Comparison of ENCODE assay signal across 3 cellular contexts in the genomic region with DNA sequence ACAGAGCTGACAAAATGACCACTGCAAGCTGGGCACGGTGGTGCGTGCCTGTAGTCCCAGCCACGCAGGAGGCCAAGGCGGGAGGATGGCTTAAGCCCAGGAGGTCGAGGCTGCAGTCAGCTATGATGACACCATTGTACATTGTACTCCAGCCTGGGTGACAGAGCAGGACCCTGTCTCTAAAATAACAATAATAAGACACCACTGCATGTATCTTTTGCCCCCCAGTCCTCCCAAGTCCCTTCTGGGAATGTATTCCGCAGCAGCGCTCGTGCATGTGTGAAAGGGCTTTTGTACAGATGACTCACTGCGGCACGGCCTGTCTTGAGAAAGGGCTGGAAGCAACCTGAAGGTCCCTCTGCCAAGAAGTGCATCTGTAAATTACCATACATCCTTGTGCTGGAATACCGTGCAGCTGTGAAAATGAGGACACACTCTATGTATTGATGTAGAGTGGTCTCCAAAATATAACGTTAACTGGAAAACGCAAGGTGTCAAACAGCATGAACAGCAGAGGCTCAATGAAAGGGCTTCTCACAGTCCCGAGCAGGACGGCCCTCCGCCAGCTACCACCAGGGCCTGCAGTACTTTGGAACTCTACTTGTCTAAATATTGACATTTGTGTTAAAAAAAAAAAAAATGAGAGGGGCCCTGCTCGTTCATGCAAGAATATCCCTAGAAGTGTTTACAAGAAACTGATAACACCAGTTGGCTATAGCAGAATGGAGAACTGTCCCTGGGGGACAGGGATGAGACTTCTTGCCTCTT.
TF ChIP-seq lines count a peak whose summit lies in the region.

No MANE protein-coding gene starts in this region.

TF ChIP-seq in HEK293T, 16 proteins besides CTCF, POLR2A, EP300 and RAD21 (continued from another document):
- TF ChIP-seq, protein P1, sequence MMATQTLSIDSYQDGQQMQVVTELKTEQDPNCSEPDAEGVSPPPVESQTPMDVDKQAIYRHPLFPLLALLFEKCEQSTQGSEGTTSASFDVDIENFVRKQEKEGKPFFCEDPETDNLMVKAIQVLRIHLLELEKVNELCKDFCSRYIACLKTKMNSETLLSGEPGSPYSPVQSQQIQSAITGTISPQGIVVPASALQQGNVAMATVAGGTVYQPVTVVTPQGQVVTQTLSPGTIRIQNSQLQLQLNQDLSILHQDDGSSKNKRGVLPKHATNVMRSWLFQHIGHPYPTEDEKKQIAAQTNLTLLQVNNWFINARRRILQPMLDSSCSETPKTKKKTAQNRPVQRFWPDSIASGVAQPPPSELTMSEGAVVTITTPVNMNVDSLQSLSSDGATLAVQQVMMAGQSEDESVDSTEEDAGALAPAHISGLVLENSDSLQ (IDR thresholded peaks at IDR 0.05): no peak
- no peak for TF ChIP-seq SUZ12 (IDR thresholded peaks at IDR 0.05)
- no peak for TF ChIP-seq NFRKB (IDR thresholded peaks at IDR 0.05)
- no peak for TF ChIP-seq HDGF (IDR thresholded peaks at IDR 0.05; ENCODE audit: borderline replicate concordance)
- no peak for TF ChIP-seq FOXA1 (IDR thresholded peaks at IDR 0.05)
- TF ChIP-seq LEF1 (IDR thresholded peaks at IDR 0.05; ENCODE audit: borderline replicate concordance): no peak

TF ChIP-seq in SK-N-SH treated with all-trans-retinoic acid at 6 μM for 48 hours, 23 proteins besides CTCF, POLR2A, EP300 and RAD21:
- TF ChIP-seq, protein P2, sequence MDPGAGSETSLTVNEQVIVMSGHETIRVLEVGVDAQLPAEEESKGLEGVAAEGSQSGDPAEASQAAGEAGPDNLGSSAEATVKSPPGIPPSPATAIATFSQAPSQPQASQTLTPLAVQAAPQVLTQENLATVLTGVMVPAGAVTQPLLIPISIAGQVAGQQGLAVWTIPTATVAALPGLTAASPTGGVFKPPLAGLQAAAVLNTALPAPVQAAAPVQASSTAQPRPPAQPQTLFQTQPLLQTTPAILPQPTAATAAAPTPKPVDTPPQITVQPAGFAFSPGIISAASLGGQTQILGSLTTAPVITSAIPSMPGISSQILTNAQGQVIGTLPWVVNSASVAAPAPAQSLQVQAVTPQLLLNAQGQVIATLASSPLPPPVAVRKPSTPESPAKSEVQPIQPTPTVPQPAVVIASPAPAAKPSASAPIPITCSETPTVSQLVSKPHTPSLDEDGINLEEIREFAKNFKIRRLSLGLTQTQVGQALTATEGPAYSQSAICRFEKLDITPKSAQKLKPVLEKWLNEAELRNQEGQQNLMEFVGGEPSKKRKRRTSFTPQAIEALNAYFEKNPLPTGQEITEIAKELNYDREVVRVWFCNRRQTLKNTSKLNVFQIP (CRISPR knock-in tag; IDR thresholded peaks at IDR 0.05; ENCODE audit: borderline replicate concordance, low read depth): no peak
- no peak for TF ChIP-seq PPARA (CRISPR knock-in tag; IDR thresholded peaks at IDR 0.05; ENCODE audit: borderline replicate concordance)
- TF ChIP-seq ZNF70 (CRISPR knock-in tag; IDR thresholded peaks at IDR 0.05): no peak
- TF ChIP-seq OSR1 (CRISPR knock-in tag; IDR thresholded peaks at IDR 0.05): no peak
- no peak for TF ChIP-seq TOX (CRISPR knock-in tag; IDR thresholded peaks at IDR 0.05; ENCODE audit: borderline replicate concordance)
- TF ChIP-seq, protein P3, sequence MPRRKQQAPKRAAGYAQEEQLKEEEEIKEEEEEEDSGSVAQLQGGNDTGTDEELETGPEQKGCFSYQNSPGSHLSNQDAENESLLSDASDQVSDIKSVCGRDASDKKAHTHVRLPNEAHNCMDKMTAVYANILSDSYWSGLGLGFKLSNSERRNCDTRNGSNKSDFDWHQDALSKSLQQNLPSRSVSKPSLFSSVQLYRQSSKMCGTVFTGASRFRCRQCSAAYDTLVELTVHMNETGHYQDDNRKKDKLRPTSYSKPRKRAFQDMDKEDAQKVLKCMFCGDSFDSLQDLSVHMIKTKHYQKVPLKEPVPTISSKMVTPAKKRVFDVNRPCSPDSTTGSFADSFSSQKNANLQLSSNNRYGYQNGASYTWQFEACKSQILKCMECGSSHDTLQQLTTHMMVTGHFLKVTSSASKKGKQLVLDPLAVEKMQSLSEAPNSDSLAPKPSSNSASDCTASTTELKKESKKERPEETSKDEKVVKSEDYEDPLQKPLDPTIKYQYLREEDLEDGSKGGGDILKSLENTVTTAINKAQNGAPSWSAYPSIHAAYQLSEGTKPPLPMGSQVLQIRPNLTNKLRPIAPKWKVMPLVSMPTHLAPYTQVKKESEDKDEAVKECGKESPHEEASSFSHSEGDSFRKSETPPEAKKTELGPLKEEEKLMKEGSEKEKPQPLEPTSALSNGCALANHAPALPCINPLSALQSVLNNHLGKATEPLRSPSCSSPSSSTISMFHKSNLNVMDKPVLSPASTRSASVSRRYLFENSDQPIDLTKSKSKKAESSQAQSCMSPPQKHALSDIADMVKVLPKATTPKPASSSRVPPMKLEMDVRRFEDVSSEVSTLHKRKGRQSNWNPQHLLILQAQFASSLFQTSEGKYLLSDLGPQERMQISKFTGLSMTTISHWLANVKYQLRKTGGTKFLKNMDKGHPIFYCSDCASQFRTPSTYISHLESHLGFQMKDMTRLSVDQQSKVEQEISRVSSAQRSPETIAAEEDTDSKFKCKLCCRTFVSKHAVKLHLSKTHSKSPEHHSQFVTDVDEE (CRISPR knock-in tag; IDR thresholded peaks at IDR 0.05): no peak
- no peak for TF ChIP-seq ESRRG (CRISPR knock-in tag; IDR thresholded peaks at IDR 0.05)
- TF ChIP-seq ZNF8 (CRISPR knock-in tag; IDR thresholded peaks at IDR 0.05): no peak
- TF ChIP-seq SNAI2 (CRISPR knock-in tag; IDR thresholded peaks at IDR 0.05): no peak
- TF ChIP-seq ZC3H10 (CRISPR knock-in tag; IDR thresholded peaks at IDR 0.05): no peak
- TF ChIP-seq ZFP3 (CRISPR knock-in tag; IDR thresholded peaks at IDR 0.05): no peak
- TF ChIP-seq ZFP30 (CRISPR knock-in tag; IDR thresholded peaks at IDR 0.05): no peak
- no peak for TF ChIP-seq ISL1 (CRISPR knock-in tag; IDR thresholded peaks at IDR 0.05)
- TF ChIP-seq, protein P4, sequence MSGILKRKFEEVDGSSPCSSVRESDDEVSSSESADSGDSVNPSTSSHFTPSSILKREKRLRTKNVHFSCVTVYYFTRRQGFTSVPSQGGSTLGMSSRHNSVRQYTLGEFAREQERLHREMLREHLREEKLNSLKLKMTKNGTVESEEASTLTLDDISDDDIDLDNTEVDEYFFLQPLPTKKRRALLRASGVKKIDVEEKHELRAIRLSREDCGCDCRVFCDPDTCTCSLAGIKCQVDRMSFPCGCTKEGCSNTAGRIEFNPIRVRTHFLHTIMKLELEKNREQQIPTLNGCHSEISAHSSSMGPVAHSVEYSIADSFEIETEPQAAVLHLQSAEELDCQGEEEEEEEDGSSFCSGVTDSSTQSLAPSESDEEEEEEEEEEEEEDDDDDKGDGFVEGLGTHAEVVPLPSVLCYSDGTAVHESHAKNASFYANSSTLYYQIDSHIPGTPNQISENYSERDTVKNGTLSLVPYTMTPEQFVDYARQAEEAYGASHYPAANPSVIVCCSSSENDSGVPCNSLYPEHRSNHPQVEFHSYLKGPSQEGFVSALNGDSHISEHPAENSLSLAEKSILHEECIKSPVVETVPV (CRISPR knock-in tag; IDR thresholded peaks at IDR 0.05): no peak
TF ChIP-seq in SK-N-SH treated with all-trans-retinoic acid at 6 μM for 48 hours: peak in this region for 0.

TF ChIP-seq in GM23338, 12 proteins besides CTCF, POLR2A, EP300 and RAD21:
- TF ChIP-seq, protein P5, sequence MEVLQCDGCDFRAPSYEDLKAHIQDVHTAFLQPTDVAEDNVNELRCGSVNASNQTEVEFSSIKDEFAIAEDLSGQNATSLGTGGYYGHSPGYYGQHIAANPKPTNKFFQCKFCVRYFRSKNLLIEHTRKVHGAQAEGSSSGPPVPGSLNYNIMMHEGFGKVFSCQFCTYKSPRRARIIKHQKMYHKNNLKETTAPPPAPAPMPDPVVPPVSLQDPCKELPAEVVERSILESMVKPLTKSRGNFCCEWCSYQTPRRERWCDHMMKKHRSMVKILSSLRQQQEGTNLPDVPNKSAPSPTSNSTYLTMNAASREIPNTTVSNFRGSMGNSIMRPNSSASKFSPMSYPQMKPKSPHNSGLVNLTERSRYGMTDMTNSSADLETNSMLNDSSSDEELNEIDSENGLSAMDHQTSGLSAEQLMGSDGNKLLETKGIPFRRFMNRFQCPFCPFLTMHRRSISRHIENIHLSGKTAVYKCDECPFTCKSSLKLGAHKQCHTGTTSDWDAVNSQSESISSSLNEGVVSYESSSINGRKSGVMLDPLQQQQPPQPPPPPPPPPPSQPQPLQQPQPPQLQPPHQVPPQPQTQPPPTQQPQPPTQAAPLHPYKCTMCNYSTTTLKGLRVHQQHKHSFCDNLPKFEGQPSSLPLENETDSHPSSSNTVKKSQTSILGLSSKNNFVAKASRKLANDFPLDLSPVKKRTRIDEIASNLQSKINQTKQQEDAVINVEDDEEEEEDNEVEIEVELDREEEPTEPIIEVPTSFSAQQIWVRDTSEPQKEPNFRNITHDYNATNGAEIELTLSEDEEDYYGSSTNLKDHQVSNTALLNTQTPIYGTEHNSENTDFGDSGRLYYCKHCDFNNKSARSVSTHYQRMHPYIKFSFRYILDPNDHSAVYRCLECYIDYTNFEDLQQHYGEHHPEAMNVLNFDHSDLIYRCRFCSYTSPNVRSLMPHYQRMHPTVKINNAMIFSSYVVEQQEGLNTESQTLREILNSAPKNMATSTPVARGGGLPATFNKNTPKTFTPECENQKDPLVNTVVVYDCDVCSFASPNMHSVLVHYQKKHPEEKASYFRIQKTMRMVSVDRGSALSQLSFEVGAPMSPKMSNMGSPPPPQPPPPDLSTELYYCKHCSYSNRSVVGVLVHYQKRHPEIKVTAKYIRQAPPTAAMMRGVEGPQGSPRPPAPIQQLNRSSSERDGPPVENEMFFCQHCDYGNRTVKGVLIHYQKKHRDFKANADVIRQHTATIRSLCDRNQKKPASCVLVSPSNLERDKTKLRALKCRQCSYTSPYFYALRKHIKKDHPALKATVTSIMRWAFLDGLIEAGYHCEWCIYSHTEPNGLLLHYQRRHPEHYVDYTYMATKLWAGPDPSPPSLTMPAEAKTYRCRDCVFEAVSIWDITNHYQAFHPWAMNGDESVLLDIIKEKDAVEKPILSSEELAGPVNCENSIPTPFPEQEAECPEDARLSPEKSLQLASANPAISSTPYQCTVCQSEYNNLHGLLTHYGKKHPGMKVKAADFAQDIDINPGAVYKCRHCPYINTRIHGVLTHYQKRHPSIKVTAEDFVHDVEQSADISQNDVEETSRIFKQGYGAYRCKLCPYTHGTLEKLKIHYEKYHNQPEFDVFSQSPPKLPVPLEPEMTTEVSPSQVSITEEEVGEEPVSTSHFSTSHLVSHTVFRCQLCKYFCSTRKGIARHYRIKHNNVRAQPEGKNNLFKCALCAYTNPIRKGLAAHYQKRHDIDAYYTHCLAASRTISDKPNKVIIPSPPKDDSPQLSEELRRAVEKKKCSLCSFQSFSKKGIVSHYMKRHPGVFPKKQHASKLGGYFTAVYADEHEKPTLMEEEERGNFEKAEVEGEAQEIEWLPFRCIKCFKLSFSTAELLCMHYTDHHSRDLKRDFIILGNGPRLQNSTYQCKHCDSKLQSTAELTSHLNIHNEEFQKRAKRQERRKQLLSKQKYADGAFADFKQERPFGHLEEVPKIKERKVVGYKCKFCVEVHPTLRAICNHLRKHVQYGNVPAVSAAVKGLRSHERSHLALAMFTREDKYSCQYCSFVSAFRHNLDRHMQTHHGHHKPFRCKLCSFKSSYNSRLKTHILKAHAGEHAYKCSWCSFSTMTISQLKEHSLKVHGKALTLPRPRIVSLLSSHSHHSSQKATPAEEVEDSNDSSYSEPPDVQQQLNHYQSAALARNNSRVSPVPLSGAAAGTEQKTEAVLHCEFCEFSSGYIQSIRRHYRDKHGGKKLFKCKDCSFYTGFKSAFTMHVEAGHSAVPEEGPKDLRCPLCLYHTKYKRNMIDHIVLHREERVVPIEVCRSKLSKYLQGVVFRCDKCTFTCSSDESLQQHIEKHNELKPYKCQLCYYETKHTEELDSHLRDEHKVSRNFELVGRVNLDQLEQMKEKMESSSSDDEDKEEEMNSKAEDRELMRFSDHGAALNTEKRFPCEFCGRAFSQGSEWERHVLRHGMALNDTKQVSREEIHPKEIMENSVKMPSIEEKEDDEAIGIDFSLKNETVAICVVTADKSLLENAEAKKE (CRISPR knock-in tag; IDR thresholded peaks at IDR 0.05): no peak
- TF ChIP-seq CREB1 (CRISPR knock-in tag; IDR thresholded peaks at IDR 0.05; ENCODE audit: low read depth) (no peak), ZNF114 (CRISPR knock-in tag; IDR thresholded peaks at IDR 0.05) (no peak), ZNF331 (CRISPR knock-in tag; IDR thresholded peaks at IDR 0.05; ENCODE audit: low read depth) (no peak), STAT1 (IDR thresholded peaks at IDR 0.05; ENCODE audit: unreplicated experiment) (no peak), NANOG (IDR thresholded peaks at IDR 0.05; ENCODE audit: borderline replicate concordance) (no peak), POLR2AphosphoS5 (IDR thresholded peaks at IDR 0.05; ENCODE audit: low read depth) (no peak; the same call in 1 of the 2 replicates), JUNB (IDR thresholded peaks at IDR 0.05; ENCODE audit: unreplicated experiment) (no peak), EZH2phosphoT487 (IDR thresholded peaks at IDR 0.05; ENCODE audit: unreplicated experiment) (no peak), EZH2 (IDR thresholded peaks at IDR 0.05; ENCODE audit: low read depth, unreplicated experiment) (no peak)
- TF ChIP-seq, protein P6, sequence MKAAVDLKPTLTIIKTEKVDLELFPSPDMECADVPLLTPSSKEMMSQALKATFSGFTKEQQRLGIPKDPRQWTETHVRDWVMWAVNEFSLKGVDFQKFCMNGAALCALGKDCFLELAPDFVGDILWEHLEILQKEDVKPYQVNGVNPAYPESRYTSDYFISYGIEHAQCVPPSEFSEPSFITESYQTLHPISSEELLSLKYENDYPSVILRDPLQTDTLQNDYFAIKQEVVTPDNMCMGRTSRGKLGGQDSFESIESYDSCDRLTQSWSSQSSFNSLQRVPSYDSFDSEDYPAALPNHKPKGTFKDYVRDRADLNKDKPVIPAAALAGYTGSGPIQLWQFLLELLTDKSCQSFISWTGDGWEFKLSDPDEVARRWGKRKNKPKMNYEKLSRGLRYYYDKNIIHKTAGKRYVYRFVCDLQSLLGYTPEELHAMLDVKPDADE (IDR thresholded peaks at IDR 0.05): no peak
- TF ChIP-seq, protein P7, sequence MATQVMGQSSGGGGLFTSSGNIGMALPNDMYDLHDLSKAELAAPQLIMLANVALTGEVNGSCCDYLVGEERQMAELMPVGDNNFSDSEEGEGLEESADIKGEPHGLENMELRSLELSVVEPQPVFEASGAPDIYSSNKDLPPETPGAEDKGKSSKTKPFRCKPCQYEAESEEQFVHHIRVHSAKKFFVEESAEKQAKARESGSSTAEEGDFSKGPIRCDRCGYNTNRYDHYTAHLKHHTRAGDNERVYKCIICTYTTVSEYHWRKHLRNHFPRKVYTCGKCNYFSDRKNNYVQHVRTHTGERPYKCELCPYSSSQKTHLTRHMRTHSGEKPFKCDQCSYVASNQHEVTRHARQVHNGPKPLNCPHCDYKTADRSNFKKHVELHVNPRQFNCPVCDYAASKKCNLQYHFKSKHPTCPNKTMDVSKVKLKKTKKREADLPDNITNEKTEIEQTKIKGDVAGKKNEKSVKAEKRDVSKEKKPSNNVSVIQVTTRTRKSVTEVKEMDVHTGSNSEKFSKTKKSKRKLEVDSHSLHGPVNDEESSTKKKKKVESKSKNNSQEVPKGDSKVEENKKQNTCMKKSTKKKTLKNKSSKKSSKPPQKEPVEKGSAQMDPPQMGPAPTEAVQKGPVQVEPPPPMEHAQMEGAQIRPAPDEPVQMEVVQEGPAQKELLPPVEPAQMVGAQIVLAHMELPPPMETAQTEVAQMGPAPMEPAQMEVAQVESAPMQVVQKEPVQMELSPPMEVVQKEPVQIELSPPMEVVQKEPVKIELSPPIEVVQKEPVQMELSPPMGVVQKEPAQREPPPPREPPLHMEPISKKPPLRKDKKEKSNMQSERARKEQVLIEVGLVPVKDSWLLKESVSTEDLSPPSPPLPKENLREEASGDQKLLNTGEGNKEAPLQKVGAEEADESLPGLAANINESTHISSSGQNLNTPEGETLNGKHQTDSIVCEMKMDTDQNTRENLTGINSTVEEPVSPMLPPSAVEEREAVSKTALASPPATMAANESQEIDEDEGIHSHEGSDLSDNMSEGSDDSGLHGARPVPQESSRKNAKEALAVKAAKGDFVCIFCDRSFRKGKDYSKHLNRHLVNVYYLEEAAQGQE (IDR thresholded peaks at IDR 0.05; ENCODE audit: unreplicated experiment): no peak
